ENCODE assay signal across 1 cellular context in the genomic region with DNA sequence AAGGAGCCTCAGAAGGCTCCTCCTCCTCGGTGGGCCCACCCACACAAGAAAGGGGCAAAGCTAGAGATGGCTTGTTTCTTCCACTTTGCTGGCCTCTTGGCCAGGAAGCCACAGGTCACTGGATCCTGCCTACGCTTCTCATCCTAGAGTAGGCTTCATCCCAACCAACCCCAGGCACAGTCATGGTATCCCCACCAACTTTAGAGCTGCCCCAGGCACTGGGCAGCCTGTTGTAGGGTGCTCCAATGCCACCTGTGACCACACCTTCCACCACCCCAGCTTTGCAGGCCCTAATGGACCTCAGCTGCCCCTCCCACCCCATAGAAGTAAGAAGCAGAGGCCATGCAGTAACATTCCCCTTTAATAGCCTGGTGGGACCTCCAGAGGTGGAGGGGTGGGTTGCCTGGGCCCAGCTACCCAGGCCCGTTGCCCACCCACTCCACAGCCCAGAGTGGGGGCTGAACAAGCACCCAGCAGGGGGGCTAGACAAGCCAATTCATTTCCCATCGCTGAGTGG.
TF ChIP-seq lines count a peak whose summit lies in the region.

No MANE protein-coding gene starts in this region.

TF ChIP-seq in SK-N-SH, 30 proteins besides CTCF, POLR2A, EP300 and RAD21 (continued from another document):
- TF ChIP-seq, protein P1, sequence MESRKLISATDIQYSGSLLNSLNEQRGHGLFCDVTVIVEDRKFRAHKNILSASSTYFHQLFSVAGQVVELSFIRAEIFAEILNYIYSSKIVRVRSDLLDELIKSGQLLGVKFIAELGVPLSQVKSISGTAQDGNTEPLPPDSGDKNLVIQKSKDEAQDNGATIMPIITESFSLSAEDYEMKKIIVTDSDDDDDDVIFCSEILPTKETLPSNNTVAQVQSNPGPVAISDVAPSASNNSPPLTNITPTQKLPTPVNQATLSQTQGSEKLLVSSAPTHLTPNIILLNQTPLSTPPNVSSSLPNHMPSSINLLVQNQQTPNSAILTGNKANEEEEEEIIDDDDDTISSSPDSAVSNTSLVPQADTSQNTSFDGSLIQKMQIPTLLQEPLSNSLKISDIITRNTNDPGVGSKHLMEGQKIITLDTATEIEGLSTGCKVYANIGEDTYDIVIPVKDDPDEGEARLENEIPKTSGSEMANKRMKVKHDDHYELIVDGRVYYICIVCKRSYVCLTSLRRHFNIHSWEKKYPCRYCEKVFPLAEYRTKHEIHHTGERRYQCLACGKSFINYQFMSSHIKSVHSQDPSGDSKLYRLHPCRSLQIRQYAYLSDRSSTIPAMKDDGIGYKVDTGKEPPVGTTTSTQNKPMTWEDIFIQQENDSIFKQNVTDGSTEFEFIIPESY (IDR thresholded peaks at IDR 0.05; ENCODE audit: borderline replicate concordance, low read depth), result no peak
- TF ChIP-seq NFIC (IDR thresholded peaks at IDR 0.05; ENCODE audit: borderline replicate concordance) (no peak), GABPA (IDR thresholded peaks at IDR 0.05; ENCODE audit: low read depth) (no peak), SMC3 (IDR thresholded peaks at IDR 0.05; ENCODE audit: low read depth, low read length) (no peak)
- TF ChIP-seq, protein P2, sequence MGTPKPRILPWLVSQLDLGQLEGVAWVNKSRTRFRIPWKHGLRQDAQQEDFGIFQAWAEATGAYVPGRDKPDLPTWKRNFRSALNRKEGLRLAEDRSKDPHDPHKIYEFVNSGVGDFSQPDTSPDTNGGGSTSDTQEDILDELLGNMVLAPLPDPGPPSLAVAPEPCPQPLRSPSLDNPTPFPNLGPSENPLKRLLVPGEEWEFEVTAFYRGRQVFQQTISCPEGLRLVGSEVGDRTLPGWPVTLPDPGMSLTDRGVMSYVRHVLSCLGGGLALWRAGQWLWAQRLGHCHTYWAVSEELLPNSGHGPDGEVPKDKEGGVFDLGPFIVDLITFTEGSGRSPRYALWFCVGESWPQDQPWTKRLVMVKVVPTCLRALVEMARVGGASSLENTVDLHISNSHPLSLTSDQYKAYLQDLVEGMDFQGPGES (IDR thresholded peaks at IDR 0.05; ENCODE audit: low read depth, low read length), result no peak
- TF ChIP-seq, protein P3, sequence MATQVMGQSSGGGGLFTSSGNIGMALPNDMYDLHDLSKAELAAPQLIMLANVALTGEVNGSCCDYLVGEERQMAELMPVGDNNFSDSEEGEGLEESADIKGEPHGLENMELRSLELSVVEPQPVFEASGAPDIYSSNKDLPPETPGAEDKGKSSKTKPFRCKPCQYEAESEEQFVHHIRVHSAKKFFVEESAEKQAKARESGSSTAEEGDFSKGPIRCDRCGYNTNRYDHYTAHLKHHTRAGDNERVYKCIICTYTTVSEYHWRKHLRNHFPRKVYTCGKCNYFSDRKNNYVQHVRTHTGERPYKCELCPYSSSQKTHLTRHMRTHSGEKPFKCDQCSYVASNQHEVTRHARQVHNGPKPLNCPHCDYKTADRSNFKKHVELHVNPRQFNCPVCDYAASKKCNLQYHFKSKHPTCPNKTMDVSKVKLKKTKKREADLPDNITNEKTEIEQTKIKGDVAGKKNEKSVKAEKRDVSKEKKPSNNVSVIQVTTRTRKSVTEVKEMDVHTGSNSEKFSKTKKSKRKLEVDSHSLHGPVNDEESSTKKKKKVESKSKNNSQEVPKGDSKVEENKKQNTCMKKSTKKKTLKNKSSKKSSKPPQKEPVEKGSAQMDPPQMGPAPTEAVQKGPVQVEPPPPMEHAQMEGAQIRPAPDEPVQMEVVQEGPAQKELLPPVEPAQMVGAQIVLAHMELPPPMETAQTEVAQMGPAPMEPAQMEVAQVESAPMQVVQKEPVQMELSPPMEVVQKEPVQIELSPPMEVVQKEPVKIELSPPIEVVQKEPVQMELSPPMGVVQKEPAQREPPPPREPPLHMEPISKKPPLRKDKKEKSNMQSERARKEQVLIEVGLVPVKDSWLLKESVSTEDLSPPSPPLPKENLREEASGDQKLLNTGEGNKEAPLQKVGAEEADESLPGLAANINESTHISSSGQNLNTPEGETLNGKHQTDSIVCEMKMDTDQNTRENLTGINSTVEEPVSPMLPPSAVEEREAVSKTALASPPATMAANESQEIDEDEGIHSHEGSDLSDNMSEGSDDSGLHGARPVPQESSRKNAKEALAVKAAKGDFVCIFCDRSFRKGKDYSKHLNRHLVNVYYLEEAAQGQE (IDR thresholded peaks at IDR 0.05; ENCODE audit: low read depth, low read length), result no peak
- TF ChIP-seq, protein P4, sequence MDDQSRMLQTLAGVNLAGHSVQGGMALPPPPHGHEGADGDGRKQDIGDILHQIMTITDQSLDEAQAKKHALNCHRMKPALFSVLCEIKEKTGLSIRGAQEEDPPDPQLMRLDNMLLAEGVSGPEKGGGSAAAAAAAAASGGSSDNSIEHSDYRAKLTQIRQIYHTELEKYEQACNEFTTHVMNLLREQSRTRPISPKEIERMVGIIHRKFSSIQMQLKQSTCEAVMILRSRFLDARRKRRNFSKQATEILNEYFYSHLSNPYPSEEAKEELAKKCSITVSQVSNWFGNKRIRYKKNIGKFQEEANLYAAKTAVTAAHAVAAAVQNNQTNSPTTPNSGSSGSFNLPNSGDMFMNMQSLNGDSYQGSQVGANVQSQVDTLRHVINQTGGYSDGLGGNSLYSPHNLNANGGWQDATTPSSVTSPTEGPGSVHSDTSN (IDR thresholded peaks at IDR 0.05), result no peak
